In the genomic region with DNA sequence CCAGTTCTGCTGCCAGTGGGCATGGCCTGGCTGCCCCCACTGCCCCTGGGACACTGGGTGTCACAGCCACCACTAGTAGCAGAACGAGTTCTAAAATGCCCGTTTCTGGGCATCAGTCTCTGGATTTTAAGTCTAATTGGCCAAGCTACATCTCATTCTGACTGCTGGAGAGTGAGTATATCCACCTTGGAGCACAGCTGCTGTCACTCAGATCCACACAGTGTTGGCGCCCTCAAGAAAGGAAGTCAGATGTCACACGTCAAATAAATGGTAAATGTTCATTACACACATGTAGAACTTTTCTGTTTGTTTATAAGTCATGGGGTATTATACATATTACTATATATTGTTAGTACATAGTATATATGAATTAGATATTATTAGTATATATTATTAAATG, we compare ENCODE assay signal across 1 cellular context.
TF ChIP-seq lines count a peak whose summit lies in the region.

No MANE protein-coding gene starts in this region.

TF ChIP-seq in GM23338, 12 proteins besides CTCF, POLR2A, EP300 and RAD21 (continued from another document):
- TF ChIP-seq, protein P1, sequence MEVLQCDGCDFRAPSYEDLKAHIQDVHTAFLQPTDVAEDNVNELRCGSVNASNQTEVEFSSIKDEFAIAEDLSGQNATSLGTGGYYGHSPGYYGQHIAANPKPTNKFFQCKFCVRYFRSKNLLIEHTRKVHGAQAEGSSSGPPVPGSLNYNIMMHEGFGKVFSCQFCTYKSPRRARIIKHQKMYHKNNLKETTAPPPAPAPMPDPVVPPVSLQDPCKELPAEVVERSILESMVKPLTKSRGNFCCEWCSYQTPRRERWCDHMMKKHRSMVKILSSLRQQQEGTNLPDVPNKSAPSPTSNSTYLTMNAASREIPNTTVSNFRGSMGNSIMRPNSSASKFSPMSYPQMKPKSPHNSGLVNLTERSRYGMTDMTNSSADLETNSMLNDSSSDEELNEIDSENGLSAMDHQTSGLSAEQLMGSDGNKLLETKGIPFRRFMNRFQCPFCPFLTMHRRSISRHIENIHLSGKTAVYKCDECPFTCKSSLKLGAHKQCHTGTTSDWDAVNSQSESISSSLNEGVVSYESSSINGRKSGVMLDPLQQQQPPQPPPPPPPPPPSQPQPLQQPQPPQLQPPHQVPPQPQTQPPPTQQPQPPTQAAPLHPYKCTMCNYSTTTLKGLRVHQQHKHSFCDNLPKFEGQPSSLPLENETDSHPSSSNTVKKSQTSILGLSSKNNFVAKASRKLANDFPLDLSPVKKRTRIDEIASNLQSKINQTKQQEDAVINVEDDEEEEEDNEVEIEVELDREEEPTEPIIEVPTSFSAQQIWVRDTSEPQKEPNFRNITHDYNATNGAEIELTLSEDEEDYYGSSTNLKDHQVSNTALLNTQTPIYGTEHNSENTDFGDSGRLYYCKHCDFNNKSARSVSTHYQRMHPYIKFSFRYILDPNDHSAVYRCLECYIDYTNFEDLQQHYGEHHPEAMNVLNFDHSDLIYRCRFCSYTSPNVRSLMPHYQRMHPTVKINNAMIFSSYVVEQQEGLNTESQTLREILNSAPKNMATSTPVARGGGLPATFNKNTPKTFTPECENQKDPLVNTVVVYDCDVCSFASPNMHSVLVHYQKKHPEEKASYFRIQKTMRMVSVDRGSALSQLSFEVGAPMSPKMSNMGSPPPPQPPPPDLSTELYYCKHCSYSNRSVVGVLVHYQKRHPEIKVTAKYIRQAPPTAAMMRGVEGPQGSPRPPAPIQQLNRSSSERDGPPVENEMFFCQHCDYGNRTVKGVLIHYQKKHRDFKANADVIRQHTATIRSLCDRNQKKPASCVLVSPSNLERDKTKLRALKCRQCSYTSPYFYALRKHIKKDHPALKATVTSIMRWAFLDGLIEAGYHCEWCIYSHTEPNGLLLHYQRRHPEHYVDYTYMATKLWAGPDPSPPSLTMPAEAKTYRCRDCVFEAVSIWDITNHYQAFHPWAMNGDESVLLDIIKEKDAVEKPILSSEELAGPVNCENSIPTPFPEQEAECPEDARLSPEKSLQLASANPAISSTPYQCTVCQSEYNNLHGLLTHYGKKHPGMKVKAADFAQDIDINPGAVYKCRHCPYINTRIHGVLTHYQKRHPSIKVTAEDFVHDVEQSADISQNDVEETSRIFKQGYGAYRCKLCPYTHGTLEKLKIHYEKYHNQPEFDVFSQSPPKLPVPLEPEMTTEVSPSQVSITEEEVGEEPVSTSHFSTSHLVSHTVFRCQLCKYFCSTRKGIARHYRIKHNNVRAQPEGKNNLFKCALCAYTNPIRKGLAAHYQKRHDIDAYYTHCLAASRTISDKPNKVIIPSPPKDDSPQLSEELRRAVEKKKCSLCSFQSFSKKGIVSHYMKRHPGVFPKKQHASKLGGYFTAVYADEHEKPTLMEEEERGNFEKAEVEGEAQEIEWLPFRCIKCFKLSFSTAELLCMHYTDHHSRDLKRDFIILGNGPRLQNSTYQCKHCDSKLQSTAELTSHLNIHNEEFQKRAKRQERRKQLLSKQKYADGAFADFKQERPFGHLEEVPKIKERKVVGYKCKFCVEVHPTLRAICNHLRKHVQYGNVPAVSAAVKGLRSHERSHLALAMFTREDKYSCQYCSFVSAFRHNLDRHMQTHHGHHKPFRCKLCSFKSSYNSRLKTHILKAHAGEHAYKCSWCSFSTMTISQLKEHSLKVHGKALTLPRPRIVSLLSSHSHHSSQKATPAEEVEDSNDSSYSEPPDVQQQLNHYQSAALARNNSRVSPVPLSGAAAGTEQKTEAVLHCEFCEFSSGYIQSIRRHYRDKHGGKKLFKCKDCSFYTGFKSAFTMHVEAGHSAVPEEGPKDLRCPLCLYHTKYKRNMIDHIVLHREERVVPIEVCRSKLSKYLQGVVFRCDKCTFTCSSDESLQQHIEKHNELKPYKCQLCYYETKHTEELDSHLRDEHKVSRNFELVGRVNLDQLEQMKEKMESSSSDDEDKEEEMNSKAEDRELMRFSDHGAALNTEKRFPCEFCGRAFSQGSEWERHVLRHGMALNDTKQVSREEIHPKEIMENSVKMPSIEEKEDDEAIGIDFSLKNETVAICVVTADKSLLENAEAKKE (CRISPR knock-in tag; IDR thresholded peaks at IDR 0.05): no peak
- TF ChIP-seq ZNF331 (CRISPR knock-in tag; IDR thresholded peaks at IDR 0.05; ENCODE audit: low read depth) (no peak), NANOG (IDR thresholded peaks at IDR 0.05; ENCODE audit: borderline replicate concordance) (no peak), EZH2phosphoT487 (IDR thresholded peaks at IDR 0.05; ENCODE audit: unreplicated experiment) (no peak), POLR2AphosphoS5 (IDR thresholded peaks at IDR 0.05; ENCODE audit: low read depth) (no peak), EZH2 (IDR thresholded peaks at IDR 0.05; ENCODE audit: low read depth, unreplicated experiment) (no peak)
- TF ChIP-seq, protein P2, sequence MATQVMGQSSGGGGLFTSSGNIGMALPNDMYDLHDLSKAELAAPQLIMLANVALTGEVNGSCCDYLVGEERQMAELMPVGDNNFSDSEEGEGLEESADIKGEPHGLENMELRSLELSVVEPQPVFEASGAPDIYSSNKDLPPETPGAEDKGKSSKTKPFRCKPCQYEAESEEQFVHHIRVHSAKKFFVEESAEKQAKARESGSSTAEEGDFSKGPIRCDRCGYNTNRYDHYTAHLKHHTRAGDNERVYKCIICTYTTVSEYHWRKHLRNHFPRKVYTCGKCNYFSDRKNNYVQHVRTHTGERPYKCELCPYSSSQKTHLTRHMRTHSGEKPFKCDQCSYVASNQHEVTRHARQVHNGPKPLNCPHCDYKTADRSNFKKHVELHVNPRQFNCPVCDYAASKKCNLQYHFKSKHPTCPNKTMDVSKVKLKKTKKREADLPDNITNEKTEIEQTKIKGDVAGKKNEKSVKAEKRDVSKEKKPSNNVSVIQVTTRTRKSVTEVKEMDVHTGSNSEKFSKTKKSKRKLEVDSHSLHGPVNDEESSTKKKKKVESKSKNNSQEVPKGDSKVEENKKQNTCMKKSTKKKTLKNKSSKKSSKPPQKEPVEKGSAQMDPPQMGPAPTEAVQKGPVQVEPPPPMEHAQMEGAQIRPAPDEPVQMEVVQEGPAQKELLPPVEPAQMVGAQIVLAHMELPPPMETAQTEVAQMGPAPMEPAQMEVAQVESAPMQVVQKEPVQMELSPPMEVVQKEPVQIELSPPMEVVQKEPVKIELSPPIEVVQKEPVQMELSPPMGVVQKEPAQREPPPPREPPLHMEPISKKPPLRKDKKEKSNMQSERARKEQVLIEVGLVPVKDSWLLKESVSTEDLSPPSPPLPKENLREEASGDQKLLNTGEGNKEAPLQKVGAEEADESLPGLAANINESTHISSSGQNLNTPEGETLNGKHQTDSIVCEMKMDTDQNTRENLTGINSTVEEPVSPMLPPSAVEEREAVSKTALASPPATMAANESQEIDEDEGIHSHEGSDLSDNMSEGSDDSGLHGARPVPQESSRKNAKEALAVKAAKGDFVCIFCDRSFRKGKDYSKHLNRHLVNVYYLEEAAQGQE (IDR thresholded peaks at IDR 0.05; ENCODE audit: unreplicated experiment): no peak
